In the genomic region with DNA sequence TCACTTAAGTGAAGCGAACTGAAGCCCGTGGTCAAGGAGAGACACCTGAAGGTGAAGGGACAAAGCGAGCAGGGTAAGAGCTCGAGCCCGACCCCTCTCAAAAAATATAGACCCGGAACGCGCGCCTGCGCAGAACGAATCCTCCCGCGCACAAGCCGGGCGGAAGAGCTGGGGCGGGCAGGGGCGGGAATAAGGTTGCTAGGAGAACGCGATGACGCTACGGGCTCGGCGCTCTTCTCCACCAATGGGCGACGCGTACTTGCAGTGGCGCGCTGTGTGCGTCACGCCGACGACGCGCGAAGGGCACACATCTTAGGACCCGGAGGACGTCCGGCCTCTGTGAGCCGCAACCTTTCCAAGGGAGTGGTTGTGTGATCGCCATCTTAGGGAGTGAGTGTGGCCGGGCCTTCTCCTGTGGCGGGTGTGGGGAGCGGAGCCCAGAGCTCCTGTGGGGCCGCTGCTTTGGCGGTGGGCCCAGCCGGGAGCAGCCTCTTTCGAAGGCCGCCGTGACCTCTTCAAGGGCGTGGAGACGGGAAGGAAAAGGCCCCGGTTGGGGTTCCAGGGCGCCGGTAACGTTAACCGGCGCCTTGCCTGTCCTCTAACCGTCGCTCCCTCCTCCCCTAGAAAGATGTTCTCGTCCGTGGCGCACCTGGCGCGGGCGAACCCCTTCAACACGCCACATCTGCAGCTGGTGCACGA, we compare ENCODE assay signal across 1 cellular context.
TF ChIP-seq lines count a peak whose summit lies in the region.

A gene (plus strand): TSS at position 336 of the 699 bp plus-strand sequence. CDS start 293 bp downstream, at position 629.

TF ChIP-seq in HepG2, 621 proteins besides CTCF, POLR2A, EP300 and RAD21 (continued from another document):
- peak; percentile 79; the same call in 1 of the 2 replicates for TF ChIP-seq ZNF224 (CRISPR knock-in tag; IDR thresholded peaks at IDR 0.05)
- TF ChIP-seq SRY (CRISPR knock-in tag; IDR thresholded peaks at IDR 0.05), result peak; percentile 72
- no peak for TF ChIP-seq SKI (IDR thresholded peaks at IDR 0.05; ENCODE audit: partially characterized antibody)
- no peak for TF ChIP-seq TCF7 (IDR thresholded peaks at IDR 0.05; ENCODE audit: low read depth)
- TF ChIP-seq ZNF264 (CRISPR knock-in tag; IDR thresholded peaks at IDR 0.05), result 0 out of 2 replicates have a peak, but pooled peaks have one; percentile 59
- TF ChIP-seq, protein P1, sequence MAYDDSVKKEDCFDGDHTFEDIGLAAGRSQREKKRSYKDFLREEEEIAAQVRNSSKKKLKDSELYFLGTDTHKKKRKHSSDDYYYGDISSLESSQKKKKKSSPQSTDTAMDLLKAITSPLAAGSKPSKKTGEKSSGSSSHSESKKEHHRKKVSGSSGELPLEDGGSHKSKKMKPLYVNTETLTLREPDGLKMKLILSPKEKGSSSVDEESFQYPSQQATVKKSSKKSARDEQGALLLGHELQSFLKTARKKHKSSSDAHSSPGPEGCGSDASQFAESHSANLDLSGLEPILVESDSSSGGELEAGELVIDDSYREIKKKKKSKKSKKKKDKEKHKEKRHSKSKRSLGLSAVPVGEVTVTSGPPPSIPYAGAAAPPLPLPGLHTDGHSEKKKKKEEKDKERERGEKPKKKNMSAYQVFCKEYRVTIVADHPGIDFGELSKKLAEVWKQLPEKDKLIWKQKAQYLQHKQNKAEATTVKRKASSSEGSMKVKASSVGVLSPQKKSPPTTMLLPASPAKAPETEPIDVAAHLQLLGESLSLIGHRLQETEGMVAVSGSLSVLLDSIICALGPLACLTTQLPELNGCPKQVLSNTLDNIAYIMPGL (CRISPR knock-in tag; IDR thresholded peaks at IDR 0.05; ENCODE audit: borderline replicate concordance in 1 of 2, low read depth in 1 of 2), result peak; percentile 64 to 76
- TF ChIP-seq, protein P2, sequence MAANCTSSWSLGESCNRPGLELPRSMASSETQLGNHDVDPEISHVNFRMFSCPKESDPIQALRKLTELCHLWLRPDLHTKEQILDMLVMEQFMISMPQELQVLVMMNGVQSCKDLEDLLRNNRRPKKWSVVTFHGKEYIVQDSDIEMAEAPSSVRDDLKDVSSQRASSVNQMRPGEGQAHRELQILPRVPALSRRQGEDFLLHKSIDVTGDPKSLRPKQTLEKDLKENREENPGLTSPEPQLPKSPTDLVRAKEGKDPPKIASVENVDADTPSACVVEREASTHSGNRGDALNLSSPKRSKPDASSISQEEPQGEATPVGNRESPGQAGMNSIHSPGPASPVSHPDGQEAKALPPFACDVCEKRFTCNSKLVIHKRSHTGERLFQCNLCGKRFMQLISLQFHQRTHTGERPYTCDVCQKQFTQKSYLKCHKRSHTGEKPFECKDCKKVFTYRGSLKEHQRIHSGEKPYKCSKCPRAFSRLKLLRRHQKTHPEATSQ (CRISPR knock-in tag; IDR thresholded peaks at IDR 0.05; ENCODE audit: borderline replicate concordance), result peak; percentile 80; the same call in 1 of the 2 replicates
- peak; percentile 54; the same call in 1 of the 2 replicates for TF ChIP-seq MED13 (CRISPR knock-in tag; IDR thresholded peaks at IDR 0.05)
- TF ChIP-seq, protein P3, sequence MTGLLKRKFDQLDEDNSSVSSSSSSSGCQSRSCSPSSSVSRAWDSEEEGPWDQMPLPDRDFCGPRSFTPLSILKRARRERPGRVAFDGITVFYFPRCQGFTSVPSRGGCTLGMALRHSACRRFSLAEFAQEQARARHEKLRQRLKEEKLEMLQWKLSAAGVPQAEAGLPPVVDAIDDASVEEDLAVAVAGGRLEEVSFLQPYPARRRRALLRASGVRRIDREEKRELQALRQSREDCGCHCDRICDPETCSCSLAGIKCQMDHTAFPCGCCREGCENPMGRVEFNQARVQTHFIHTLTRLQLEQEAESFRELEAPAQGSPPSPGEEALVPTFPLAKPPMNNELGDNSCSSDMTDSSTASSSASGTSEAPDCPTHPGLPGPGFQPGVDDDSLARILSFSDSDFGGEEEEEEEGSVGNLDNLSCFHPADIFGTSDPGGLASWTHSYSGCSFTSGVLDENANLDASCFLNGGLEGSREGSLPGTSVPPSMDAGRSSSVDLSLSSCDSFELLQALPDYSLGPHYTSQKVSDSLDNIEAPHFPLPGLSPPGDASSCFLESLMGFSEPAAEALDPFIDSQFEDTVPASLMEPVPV (CRISPR knock-in tag; IDR thresholded peaks at IDR 0.05), result peak; percentile 78; the same call in 1 of the 2 replicates
- TF ChIP-seq MTF2 (CRISPR knock-in tag; IDR thresholded peaks at IDR 0.05; ENCODE audit: borderline replicate concordance), result peak; percentile 65; the same call in 1 of the 2 replicates
- TF ChIP-seq AGO1 (IDR thresholded peaks at IDR 0.05; ENCODE audit: low read depth, low read length, poor library complexity, severe bottlenecking), result peak; percentile 35
- TF ChIP-seq JUND (CRISPR knock-in tag; IDR thresholded peaks at IDR 0.05), result 0 out of 2 replicates have a peak, but pooled peaks have one; percentile 79
- no peak for TF ChIP-seq NBN (conservative IDR thresholded peaks at IDR 0.05)
- peak; percentile 97 for TF ChIP-seq ATF1 (CRISPR knock-in tag; IDR thresholded peaks at IDR 0.05)
- TF ChIP-seq, protein P4, sequence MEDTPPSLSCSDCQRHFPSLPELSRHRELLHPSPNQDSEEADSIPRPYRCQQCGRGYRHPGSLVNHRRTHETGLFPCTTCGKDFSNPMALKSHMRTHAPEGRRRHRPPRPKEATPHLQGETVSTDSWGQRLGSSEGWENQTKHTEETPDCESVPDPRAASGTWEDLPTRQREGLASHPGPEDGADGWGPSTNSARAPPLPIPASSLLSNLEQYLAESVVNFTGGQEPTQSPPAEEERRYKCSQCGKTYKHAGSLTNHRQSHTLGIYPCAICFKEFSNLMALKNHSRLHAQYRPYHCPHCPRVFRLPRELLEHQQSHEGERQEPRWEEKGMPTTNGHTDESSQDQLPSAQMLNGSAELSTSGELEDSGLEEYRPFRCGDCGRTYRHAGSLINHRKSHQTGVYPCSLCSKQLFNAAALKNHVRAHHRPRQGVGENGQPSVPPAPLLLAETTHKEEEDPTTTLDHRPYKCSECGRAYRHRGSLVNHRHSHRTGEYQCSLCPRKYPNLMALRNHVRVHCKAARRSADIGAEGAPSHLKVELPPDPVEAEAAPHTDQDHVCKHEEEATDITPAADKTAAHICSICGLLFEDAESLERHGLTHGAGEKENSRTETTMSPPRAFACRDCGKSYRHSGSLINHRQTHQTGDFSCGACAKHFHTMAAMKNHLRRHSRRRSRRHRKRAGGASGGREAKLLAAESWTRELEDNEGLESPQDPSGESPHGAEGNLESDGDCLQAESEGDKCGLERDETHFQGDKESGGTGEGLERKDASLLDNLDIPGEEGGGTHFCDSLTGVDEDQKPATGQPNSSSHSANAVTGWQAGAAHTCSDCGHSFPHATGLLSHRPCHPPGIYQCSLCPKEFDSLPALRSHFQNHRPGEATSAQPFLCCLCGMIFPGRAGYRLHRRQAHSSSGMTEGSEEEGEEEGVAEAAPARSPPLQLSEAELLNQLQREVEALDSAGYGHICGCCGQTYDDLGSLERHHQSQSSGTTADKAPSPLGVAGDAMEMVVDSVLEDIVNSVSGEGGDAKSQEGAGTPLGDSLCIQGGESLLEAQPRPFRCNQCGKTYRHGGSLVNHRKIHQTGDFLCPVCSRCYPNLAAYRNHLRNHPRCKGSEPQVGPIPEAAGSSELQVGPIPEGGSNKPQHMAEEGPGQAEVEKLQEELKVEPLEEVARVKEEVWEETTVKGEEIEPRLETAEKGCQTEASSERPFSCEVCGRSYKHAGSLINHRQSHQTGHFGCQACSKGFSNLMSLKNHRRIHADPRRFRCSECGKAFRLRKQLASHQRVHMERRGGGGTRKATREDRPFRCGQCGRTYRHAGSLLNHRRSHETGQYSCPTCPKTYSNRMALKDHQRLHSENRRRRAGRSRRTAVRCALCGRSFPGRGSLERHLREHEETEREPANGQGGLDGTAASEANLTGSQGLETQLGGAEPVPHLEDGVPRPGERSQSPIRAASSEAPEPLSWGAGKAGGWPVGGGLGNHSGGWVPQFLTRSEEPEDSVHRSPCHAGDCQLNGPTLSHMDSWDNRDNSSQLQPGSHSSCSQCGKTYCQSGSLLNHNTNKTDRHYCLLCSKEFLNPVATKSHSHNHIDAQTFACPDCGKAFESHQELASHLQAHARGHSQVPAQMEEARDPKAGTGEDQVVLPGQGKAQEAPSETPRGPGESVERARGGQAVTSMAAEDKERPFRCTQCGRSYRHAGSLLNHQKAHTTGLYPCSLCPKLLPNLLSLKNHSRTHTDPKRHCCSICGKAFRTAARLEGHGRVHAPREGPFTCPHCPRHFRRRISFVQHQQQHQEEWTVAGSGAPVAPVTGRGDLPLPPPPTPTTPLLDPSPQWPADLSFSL (CRISPR knock-in tag; IDR thresholded peaks at IDR 0.05), result no peak
- peak; percentile 91 for TF ChIP-seq ZNF331 (CRISPR knock-in tag; IDR thresholded peaks at IDR 0.05)
- TF ChIP-seq ZIK1 (CRISPR knock-in tag; IDR thresholded peaks at IDR 0.05; ENCODE audit: borderline replicate concordance, low read depth), result 0 out of 2 replicates have a peak, but pooled peaks have one; percentile 62
- peak; percentile 89; the same call in 1 of the 2 replicates for TF ChIP-seq XBP1 (CRISPR knock-in tag; IDR thresholded peaks at IDR 0.05)
- TF ChIP-seq JDP2 (CRISPR knock-in tag; IDR thresholded peaks at IDR 0.05; ENCODE audit: borderline replicate concordance), result no peak
- peak; percentile 25; the same call in 1 of the 2 replicates for TF ChIP-seq TP53 (CRISPR knock-in tag; conservative IDR thresholded peaks at IDR 0.05)
